8 cellular contexts compared by ENCODE assay signal in the genomic region with DNA sequence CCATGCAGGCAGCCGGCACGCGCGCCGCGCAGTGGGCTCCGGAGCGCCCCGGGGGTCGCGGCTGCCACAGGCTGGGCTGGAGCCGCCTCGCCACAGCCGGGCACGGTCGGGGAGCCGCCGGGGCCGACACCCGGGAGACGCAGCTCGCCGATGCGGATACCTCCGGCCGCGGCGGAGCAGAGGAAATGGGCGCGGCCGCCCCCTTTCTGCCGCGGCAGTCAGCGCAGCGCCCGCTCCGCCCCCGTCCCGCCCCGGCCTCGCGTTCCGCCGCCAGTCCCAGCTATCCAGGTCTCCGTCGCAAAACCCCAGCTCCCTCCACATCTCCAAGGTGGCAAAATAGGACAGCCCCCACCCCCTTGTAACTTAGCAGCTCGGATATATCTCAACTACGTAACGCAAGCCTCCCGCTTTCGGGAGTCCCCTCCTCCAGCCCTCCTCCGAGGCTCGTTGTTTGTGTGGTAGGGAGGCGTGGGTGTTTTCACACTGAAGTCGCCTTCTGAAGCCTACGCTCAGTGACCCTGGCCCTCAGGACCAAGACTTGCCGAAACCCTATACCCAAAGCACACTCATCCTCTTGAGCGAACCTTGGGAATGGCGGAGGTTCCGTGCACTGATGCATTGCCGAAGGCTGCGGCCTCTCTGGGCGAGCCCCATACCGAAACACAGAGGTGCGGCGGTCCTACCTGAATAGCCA. TPM values are rescaled to one million over a fixed set of nuclear protein-coding genes. Genes with fewer than 3 reads are reported as not detected.
DNase-seq lines count a peak whose midpoint lies in the region; ATAC-seq lines count a peak whose summit lies in the region.

A gene with protein sequence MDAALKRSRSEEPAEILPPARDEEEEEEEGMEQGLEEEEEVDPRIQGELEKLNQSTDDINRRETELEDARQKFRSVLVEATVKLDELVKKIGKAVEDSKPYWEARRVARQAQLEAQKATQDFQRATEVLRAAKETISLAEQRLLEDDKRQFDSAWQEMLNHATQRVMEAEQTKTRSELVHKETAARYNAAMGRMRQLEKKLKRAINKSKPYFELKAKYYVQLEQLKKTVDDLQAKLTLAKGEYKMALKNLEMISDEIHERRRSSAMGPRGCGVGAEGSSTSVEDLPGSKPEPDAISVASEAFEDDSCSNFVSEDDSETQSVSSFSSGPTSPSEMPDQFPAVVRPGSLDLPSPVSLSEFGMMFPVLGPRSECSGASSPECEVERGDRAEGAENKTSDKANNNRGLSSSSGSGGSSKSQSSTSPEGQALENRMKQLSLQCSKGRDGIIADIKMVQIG (minus strand): TSS at position 182 of the 694 bp plus-strand sequence. CDS start 178 bp downstream, at position 4.

- in situ Hi-C loops in ACHN (cut with HindIII; ENCODE audit: low pct_ligation_motif_present, low pct_unique_long_range_greater_than_20kb, low sequenced_read_pairs) = no loop called here

- DNase-seq in ACHN = peak; percentile 65
- peak; percentile 52 to 61 for DNase-seq in NOMO-1 (lab: John Stamatoyannopoulos, UW; ENCODE audit: unreplicated experiment in 2 of 2)
- DNase-seq in activated CD8-positive, alpha-beta memory T cell treated with anti-CD3 and anti-CD28 coated beads, Interleukin-2, amount 10 ng/mL, durations not matched to agents 7 days and 5 days = peak; percentile 79
- peak; percentile 94 for DNase-seq in mesenteric fat pad (ENCODE audit: low spot score)
- peak; percentile 30 to 42 for DNase-seq in stimulated activated CD8-positive, alpha-beta memory T cell treated with anti-CD3 and anti-CD28 coated beads, Interleukin-15, amount 100 ng/mL, for 4 hours (ENCODE audit: low read depth in 2 of 2)

- H3K4me3 ChIP-seq in endocrine pancreas (ENCODE audit: control insufficient read depth, insufficient read depth, low read length) = peak within 1 kb of the TSS; percentile 66

- H3K4me1 ChIP-seq in endocrine pancreas (ENCODE audit: control insufficient read depth, insufficient read depth, low read length) = no peaks in the 10 kb centered on the region

- peak; percentile 49 for ATAC-seq in GM18858 (IDR thresholded peaks at IDR 0.05; ENCODE audit: unreplicated experiment)
- peak; percentile 82 for ATAC-seq in HG03064 (IDR thresholded peaks at IDR 0.05; ENCODE audit: low read depth, unreplicated experiment)
- peak; percentile 96 for ATAC-seq in activated CD8-positive, alpha-beta memory T cell treated with anti-CD3 and anti-CD28 coated beads, Interleukin-2, amount 10 ng/mL, durations not matched to agents 7 days and 5 days

- H3K36me3 ChIP-seq in endocrine pancreas (ENCODE audit: control insufficient read depth, insufficient read depth, low read length) = no peaks in the 10 kb centered on the region

- peak within 1 kb of the TSS; percentile 77 for H3K27ac Mint-ChIP-seq in activated CD8-positive, alpha-beta memory T cell treated with anti-CD3 and anti-CD28 coated beads, Interleukin-2, amount 10 ng/mL, durations not matched to agents 7 days and 5 days

- H3K36me3 Mint-ChIP-seq in activated CD8-positive, alpha-beta memory T cell treated with anti-CD3 and anti-CD28 coated beads, Interleukin-2, amount 10 ng/mL, durations not matched to agents 7 days and 5 days = peaks cover 21% of the 10 kb centered on the region

- no peaks in the 10 kb centered on the region for H3K27me3 ChIP-seq in endocrine pancreas (ENCODE audit: control insufficient read depth, insufficient read depth, low read length)

- CTCF ChIA-PET in activated CD8-positive, alpha-beta memory T cell treated with anti-CD3 and anti-CD28 coated beads, Interleukin-2, amount 10 ng/mL, durations not matched to agents 7 days and 5 days (lab: Charles Lee) = interaction anchor here (0.6 to 3.7 kb wide), 34 partner anchors 9 to 681 kb away, joined by 3 to 108 read pairs (median 7); a partner anchor contains a TSS

- no peaks in the 10 kb centered on the region for H3K9me3 Mint-ChIP-seq in activated CD8-positive, alpha-beta memory T cell treated with anti-CD3 and anti-CD28 coated beads, Interleukin-2, amount 10 ng/mL, durations not matched to agents 7 days and 5 days (ENCODE audit: low read depth)

- peaks cover 50% of the 10 kb centered on the region for H3K4me1 Mint-ChIP-seq in activated CD8-positive, alpha-beta memory T cell treated with anti-CD3 and anti-CD28 coated beads, Interleukin-2, amount 10 ng/mL, durations not matched to agents 7 days and 5 days

- H3K9me3 ChIP-seq in endocrine pancreas (ENCODE audit: control insufficient read depth, low read length) = no peaks in the 10 kb centered on the region

- no peaks in the 10 kb centered on the region for H3K27me3 Mint-ChIP-seq in activated CD8-positive, alpha-beta memory T cell treated with anti-CD3 and anti-CD28 coated beads, Interleukin-2, amount 10 ng/mL, durations not matched to agents 7 days and 5 days

- peak within 1 kb of the TSS; percentile 82 for H3K9ac ChIP-seq in endocrine pancreas (ENCODE audit: control insufficient read depth, insufficient read depth, low read length)

- H3K4me3 Mint-ChIP-seq in activated CD8-positive, alpha-beta memory T cell treated with anti-CD3 and anti-CD28 coated beads, Interleukin-2, amount 10 ng/mL, durations not matched to agents 7 days and 5 days = peak within 1 kb of the TSS; percentile 83

RNA-seq across cellular contexts. Expression of the gene that starts here (rescaled TPM):
- total RNA-seq in activated CD8-positive, alpha-beta memory T cell treated with anti-CD3 and anti-CD28 coated beads, Interleukin-2, amount 10 ng/mL, durations not matched to agents 7 days and 5 days = 10 to 100 TPM; 19.4 to 30.3 TPM
- total RNA-seq in mesenteric fat pad = 108 TPM

Comparison
In these comparisons a context has a peak if more than half of its experiments do, and no peak if none do; other contexts are left out.
1. Peak in every context shown above with its lines: DNase-seq, ATAC-seq and H3K4me3 ChIP-seq.
2. DNase-seq: peak in every context shown above with its lines; median percentile 94 in mesenteric fat pad; 79 in activated CD8-positive, alpha-beta memory T cell treated with anti-CD3 and anti-CD28 coated beads, Interleukin-2, amount 10 ng/mL, durations not matched to agents 7 days and 5 days; 65 in ACHN; 56 in NOMO-1; 36 in stimulated activated CD8-positive, alpha-beta memory T cell treated with anti-CD3 and anti-CD28 coated beads, Interleukin-15, amount 100 ng/mL, for 4 hours.